21 cellular contexts compared by ENCODE assay signal in the genomic region with DNA sequence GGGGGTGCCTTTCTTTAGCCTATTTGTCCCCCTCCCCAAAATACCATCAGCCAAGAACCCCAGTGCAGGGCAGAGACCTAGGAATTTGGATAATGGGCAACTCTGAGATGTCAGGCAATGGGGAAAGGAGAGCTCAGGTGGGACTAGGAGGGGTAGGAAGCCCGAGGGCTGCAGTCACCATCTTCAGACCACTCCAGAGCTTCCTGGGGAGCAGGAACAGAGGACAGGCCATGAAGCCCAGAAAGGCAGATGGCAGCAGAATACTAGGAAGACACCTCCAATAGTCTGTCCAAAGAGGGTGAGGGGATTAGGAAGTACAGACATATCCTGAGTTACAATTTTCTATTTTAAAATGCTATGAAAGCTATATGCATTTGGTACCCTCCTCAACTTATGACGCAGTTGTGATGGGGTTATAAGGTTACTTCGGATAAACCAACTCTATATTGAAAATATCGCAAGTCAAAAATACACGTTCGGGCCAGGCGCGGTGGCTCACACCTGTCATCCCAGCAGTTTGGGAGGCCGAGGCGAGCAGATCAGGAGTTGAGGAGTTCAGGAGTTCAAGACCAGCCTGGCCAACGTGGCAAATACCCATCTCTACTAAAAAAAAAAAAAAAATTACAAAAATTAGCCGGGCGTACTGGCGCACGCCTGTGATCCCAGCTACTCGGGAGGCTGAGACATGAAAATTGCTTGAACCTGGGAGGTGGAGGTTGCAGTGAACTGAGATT. TPM values are rescaled to one million over a fixed set of nuclear protein-coding genes. Genes with fewer than 3 reads are reported as not detected.
DNase-seq lines count a peak whose midpoint lies in the region; ATAC-seq and TF ChIP-seq lines count a peak whose summit lies in the region.
"Had no signal": no experiment of that assay in that cellular context is flagged by ENCODE, and none has a peak within 500 bp of the region (broad histone marks: within the 10 kb centered on the region; RNA-seq: fewer than 3 reads in every experiment).

No MANE protein-coding gene starts in this region.

- POLR2A ChIA-PET in CD8-positive, alpha-beta T cell (lab: Charles Lee): interaction anchor here (0.6 to 1.1 kb wide), 2 partner anchors 10 to 19 kb away, joined by 3 to 4 read pairs; no protein-coding TSS in a partner anchor

- no peaks in the 10 kb centered on the region for H3K27me3 ChIP-seq in BLaER1 treated with 17β-estradiol and CSF1 and Interleukin-3, amounts not matched to agents 10 nM and 100 nM
- H3K27me3 ChIP-seq in colonic mucosa: no peaks in the 10 kb centered on the region
- no peaks in the 10 kb centered on the region for H3K27me3 ChIP-seq in suprapubic skin
- H3K27me3 ChIP-seq in WERI-Rb-1 (ENCODE audit: insufficient read depth, low read depth, severe bottlenecking): no peaks in the 10 kb centered on the region
- no peaks in the 10 kb centered on the region for H3K27me3 ChIP-seq in CD8-positive, alpha-beta T cell (ENCODE audit: insufficient read depth, low read length)
- H3K27me3 ChIP-seq: adrenal gland had no signal

- H3K4me1 Mint-ChIP-seq in nephron progenitor cell: peaks cover 84% of the 10 kb centered on the region
- no peaks in the 10 kb centered on the region for H3K4me1 Mint-ChIP-seq in CD8-positive, alpha-beta T cell (ENCODE audit: low read depth)

- DNase-seq in colonic mucosa (no peak), nephron progenitor cell (no peak), suprapubic skin (ENCODE audit: low spot score in 2 of 2) (no peak), WERI-Rb-1 (no peak), DMS 273 (lab: John Stamatoyannopoulos, UW; ENCODE audit: unreplicated experiment) (no peak)
- DNase-seq in CD8-positive, alpha-beta T cell: no peak
- DNase-seq: activated CD4-positive, CD25-positive, alpha-beta regulatory T cell; AML-193; cortex of kidney; H7; head of caudate nucleus; NCI-H226; SHP77; stimulated activated naive CD4-positive, alpha-beta T cell treated with Interleukin-2 at 50 U/mL for 16 hours; T-helper 2 cell had no signal

- H3K27me3 Mint-ChIP-seq in nephron progenitor cell (ENCODE audit: low read depth, poor library complexity): no peaks in the 10 kb centered on the region
- peaks cover 5% of the 10 kb centered on the region for H3K27me3 Mint-ChIP-seq in CD8-positive, alpha-beta T cell (ENCODE audit: low read depth)

- peak overlapping the region; percentile 84 for H3K27ac Mint-ChIP-seq in nephron progenitor cell
- no peak overlapping the region for H3K27ac Mint-ChIP-seq in CD8-positive, alpha-beta T cell

- peak overlapping the region in 9 of 11 experiments; percentile 50 to 80 (median 68); a peak in 12 of 22 replicates for H3K4me2 ChIP-seq in BLaER1 treated with 17β-estradiol and CSF1 and Interleukin-3, amounts not matched to agents 10 nM and 100 nM
- H3K4me2 ChIP-seq: KMS-11 had no signal

- no peaks in the 10 kb centered on the region for H3K36me3 ChIP-seq in BLaER1 treated with 17β-estradiol and CSF1 and Interleukin-3, amounts not matched to agents 10 nM and 100 nM
- H3K36me3 ChIP-seq in colonic mucosa (no peaks in the 10 kb centered on the region), suprapubic skin (no peaks in the 10 kb centered on the region), WERI-Rb-1 (no peaks in the 10 kb centered on the region)
- no peaks in the 10 kb centered on the region for H3K36me3 ChIP-seq in CD8-positive, alpha-beta T cell (ENCODE audit: insufficient read depth, low read length)
- H3K36me3 ChIP-seq: adrenal gland had no signal

- intact Hi-C loops in colonic mucosa (cut with DNase I): no loop called here
- intact Hi-C loops in CD8-positive, alpha-beta T cell (cut with DNase I, micrococcal nuclease): no loop called here

- no peak overlapping the region for H3K4me3 Mint-ChIP-seq in nephron progenitor cell
- H3K4me3 Mint-ChIP-seq in CD8-positive, alpha-beta T cell: no peak overlapping the region

- no peak overlapping the region for H3K9ac ChIP-seq in BLaER1 treated with 17β-estradiol and CSF1 and Interleukin-3, amounts not matched to agents 10 nM and 100 nM
- H3K9ac ChIP-seq in colonic mucosa (ENCODE audit: low read depth in 2 of 2, low read length in 2 of 2): peak overlapping the region; percentile 43 to 59
- H3K9ac ChIP-seq: KMS-11, parathyroid adenoma had no signal

- no peaks in the 10 kb centered on the region for H3K36me3 Mint-ChIP-seq in nephron progenitor cell (ENCODE audit: low read depth)
- H3K36me3 Mint-ChIP-seq in CD8-positive, alpha-beta T cell: no peaks in the 10 kb centered on the region

- no peak overlapping the region for H3K4me3 ChIP-seq in BLaER1 treated with 17β-estradiol and CSF1 and Interleukin-3, amounts not matched to agents 10 nM and 100 nM
- H3K4me3 ChIP-seq in colonic mucosa (peak overlapping the region; percentile 15), suprapubic skin (no peak overlapping the region), WERI-Rb-1 (ENCODE audit: low read depth, low read length) (no peak overlapping the region)
- no peak overlapping the region for H3K4me3 ChIP-seq in CD8-positive, alpha-beta T cell (ENCODE audit: low read depth, low read length)
- H3K4me3 ChIP-seq: adrenal gland had no signal

- H3K27ac ChIP-seq in BLaER1 treated with 17β-estradiol and CSF1 and Interleukin-3, amounts not matched to agents 10 nM and 100 nM: peak overlapping the region in 1 of 11 experiments; percentile 36; a peak in 1 of 22 replicates
- H3K27ac ChIP-seq in colonic mucosa: peak overlapping the region; percentile 65
- peak overlapping the region; percentile 11 for H3K27ac ChIP-seq in suprapubic skin
- no peak overlapping the region for H3K27ac ChIP-seq in WERI-Rb-1
- no peak overlapping the region for H3K27ac ChIP-seq in CD8-positive, alpha-beta T cell (ENCODE audit: low read depth, low read length)
- H3K27ac ChIP-seq: KMS-11, parathyroid adenoma had no signal

- no peak for TF ChIP-seq EP300 in suprapubic skin (IDR thresholded peaks at IDR 0.05)

- no peaks in the 10 kb centered on the region for H4K20me1 ChIP-seq in BLaER1 treated with 17β-estradiol and CSF1 and Interleukin-3, amounts not matched to agents 10 nM and 100 nM

- no peaks in the 10 kb centered on the region for H3K9me3 Mint-ChIP-seq in nephron progenitor cell
- no peaks in the 10 kb centered on the region for H3K9me3 Mint-ChIP-seq in CD8-positive, alpha-beta T cell

- CTCF ChIA-PET in CD8-positive, alpha-beta T cell (lab: Charles Lee): interaction anchor here (0.9 to 2.0 kb wide), 2 partner anchors 21 to 150 kb away, joined by 4 to 7 read pairs; no protein-coding TSS in a partner anchor

- no peak for ATAC-seq in HG02840 (IDR thresholded peaks at IDR 0.05; ENCODE audit: low FRiP score, unreplicated experiment)
- ATAC-seq in CD8-positive, alpha-beta T cell: no peak

- H3K9me3 ChIP-seq in BLaER1 treated with 17β-estradiol and CSF1 and Interleukin-3, amounts not matched to agents 10 nM and 100 nM (replicated peaks in 1 of 11): no peaks in the 10 kb centered on the region
- H3K9me3 ChIP-seq in colonic mucosa (no peaks in the 10 kb centered on the region), suprapubic skin (no peaks in the 10 kb centered on the region), WERI-Rb-1 (ENCODE audit: severe bottlenecking) (no peaks in the 10 kb centered on the region)
- no peaks in the 10 kb centered on the region for H3K9me3 ChIP-seq in CD8-positive, alpha-beta T cell (ENCODE audit: low read length)
- H3K9me3 ChIP-seq: adrenal gland had no signal

- TF ChIP-seq CTCF in colonic mucosa (IDR thresholded peaks at IDR 0.05): no peak
- no peak for TF ChIP-seq CTCF in nephron progenitor cell (IDR thresholded peaks at IDR 0.05)
- TF ChIP-seq CTCF in suprapubic skin (IDR thresholded peaks at IDR 0.05): no peak
- no peak for TF ChIP-seq CTCF in WERI-Rb-1 (IDR thresholded peaks at IDR 0.05; ENCODE audit: low read depth, low read length)
- TF ChIP-seq CTCF in CD8-positive, alpha-beta T cell (IDR thresholded peaks at IDR 0.05): no peak

- 90% methylated on average over 16 of the region's 16 CpGs for WGBS in suprapubic skin

- peaks cover 9 to 64% (median 45%) of the 10 kb centered on the region in 10 experiments for H3K4me1 ChIP-seq in BLaER1 treated with 17β-estradiol and CSF1 and Interleukin-3, amounts not matched to agents 10 nM and 100 nM
- H3K4me1 ChIP-seq in colonic mucosa: no peaks in the 10 kb centered on the region
- peaks cover 6% of the 10 kb centered on the region for H3K4me1 ChIP-seq in suprapubic skin
- no peaks in the 10 kb centered on the region for H3K4me1 ChIP-seq in CD8-positive, alpha-beta T cell (ENCODE audit: insufficient read depth, low read length)
- H3K4me1 ChIP-seq: parathyroid adenoma had no signal

- no peak for TF ChIP-seq POLR2A in suprapubic skin (IDR thresholded peaks at IDR 0.05)

RNA-seq across cellular contexts. Expression of a gene that starts 34.6 kb away (rescaled TPM):
- under 1 TPM in 1 of 2 donors, not detected in 1; 0.42 TPM for total RNA-seq in colonic mucosa
- not detected for total RNA-seq in suprapubic skin
- total RNA-seq in CD8-positive, alpha-beta T cell: not detected
- total RNA-seq: H7, mononuclear cell had no signal

RNA-seq across cellular contexts. Expression of a gene that starts 55.8 kb away (rescaled TPM):
- 10 to 100 TPM in 1 of 2 donors, 1 to 10 TPM in 1; 4.0 to 10.1 TPM for total RNA-seq in colonic mucosa
- total RNA-seq in suprapubic skin: 10 to 100 TPM in 1 of 4 donors, 1 to 10 TPM in 3; 4.5 to 11.8 (median 5.8) TPM
- total RNA-seq in CD8-positive, alpha-beta T cell: 10 to 100 TPM; 18.9 to 21.9 TPM

Comparison
In these comparisons a context has a peak if more than half of its experiments do, and no peak if none do; other contexts are left out.
1. H3K27ac ChIP-seq: peak in colonic mucosa (single experiment) and suprapubic skin (single experiment); none in WERI-Rb-1 (single experiment) and CD8-positive, alpha-beta T cell (single experiment).
2. H3K9ac ChIP-seq: peak in colonic mucosa (2 of 2); none in BLaER1 treated with 17β-estradiol and CSF1 and Interleukin-3, amounts not matched to agents 10 nM and 100 nM (0 of 11).